14 cellular contexts compared by ENCODE assay signal in the genomic region with DNA sequence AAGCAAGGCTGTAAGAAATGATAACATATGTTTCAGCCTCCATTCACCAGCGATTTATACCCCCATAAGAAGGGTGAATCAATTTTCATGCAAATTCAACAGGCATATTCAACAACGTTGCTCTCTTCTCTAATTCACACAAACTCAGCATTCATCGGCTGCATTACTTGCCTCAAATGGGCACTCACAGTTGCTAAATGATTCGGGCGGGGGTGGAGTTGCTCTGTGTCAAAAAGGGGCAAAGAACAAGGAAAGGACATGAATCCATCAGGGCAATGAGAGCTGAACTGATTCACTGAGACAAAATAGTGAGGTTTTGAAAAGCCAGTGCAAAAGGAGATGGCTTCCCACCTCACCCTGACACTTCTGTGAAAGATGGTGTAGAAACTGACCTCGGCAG. TPM values are rescaled to one million over a fixed set of nuclear protein-coding genes. Genes with fewer than 3 reads are reported as not detected.
A peak's percentile ranks its signal among the peaks of the same experiment; 100 is the strongest.
DNase-seq lines count a peak whose midpoint lies in the region; ATAC-seq and TF ChIP-seq lines count a peak whose summit lies in the region.
"Had no signal": no experiment of that assay in that cellular context is flagged by ENCODE, and none has a peak within 500 bp of the region (broad histone marks: within the 10 kb centered on the region; RNA-seq: fewer than 3 reads in every experiment).

No MANE protein-coding gene starts in this region.

- peak overlapping the region; percentile 46 for H3K27ac ChIP-seq in epithelial cell of prostate
- H3K27ac ChIP-seq in neural cell (ENCODE audit: low read length), result peak overlapping the region; percentile 67
- H3K27ac ChIP-seq in transverse colon, result peak overlapping the region; percentile 31 to 62 (median 44)

- H3K4me3 ChIP-seq in neural cell (ENCODE audit: low read length) (peak overlapping the region; percentile 56), transverse colon (no peak overlapping the region)
- H3K4me3 ChIP-seq: heart left ventricle had no signal

- H3K9me2 ChIP-seq in neural cell (ENCODE audit: insufficient read depth, low read length), result no peaks in the 10 kb centered on the region

- H3K36me3 ChIP-seq in neural cell (ENCODE audit: insufficient read depth, low read length) (no peaks in the 10 kb centered on the region), transverse colon (no peaks in the 10 kb centered on the region)
- H3K36me3 ChIP-seq: heart left ventricle had no signal

- 34 to 69% methylated on average over 4 to 6 of the region's 6 CpGs for WGBS in transverse colon (ENCODE audit: low coverage in 1 of 2), 2 donors

- CTCF ChIA-PET in activated CD8-positive, alpha-beta T cell treated with anti-CD3 and anti-CD28 coated beads, Interleukin-2, amount 10 ng/mL, durations not matched to agents 7 days and 5 days (lab: Charles Lee), result interaction anchor here (1.7 kb wide), 1 partner anchor 112 kb away, joined by 9 read pairs; no protein-coding TSS in a partner anchor

- H3K27me3 Mint-ChIP-seq in activated CD8-positive, alpha-beta T cell treated with anti-CD3 and anti-CD28 coated beads, Interleukin-2, amount 10 ng/mL, durations not matched to agents 7 days and 5 days (ENCODE audit: low read depth), result peaks cover 17% of the 10 kb centered on the region

- no peaks in the 10 kb centered on the region for H4K20me1 ChIP-seq in neural cell (ENCODE audit: insufficient read depth)

- TF ChIP-seq RAD21 in neural cell (conservative IDR thresholded peaks at IDR 0.05), result no peak

- H3K9me3 ChIP-seq in neural cell (ENCODE audit: low read length), result no peaks in the 10 kb centered on the region
- H3K9me3 ChIP-seq in transverse colon, result peaks cover 11 to 12% of the 10 kb centered on the region in 2 donors

- no peaks in the 10 kb centered on the region for H3K4me1 ChIP-seq in transverse colon

- no peak for TF ChIP-seq POLR2A in transverse colon (IDR thresholded peaks at IDR 0.05)

- H3K9ac ChIP-seq in neural cell (ENCODE audit: low read length), result peak overlapping the region; percentile 39

- H3K79me2 ChIP-seq in neural cell (replicated peaks; ENCODE audit: insufficient read depth, low read length), result no peaks in the 10 kb centered on the region

- TF ChIP-seq CTCF in neural cell (IDR thresholded peaks at IDR 0.05; ENCODE audit: poor library complexity, severe bottlenecking) (no peak), transverse colon (IDR thresholded peaks at IDR 0.05) (no peak)

- H3K4me1 Mint-ChIP-seq in activated CD8-positive, alpha-beta T cell treated with anti-CD3 and anti-CD28 coated beads, Interleukin-2, amount 10 ng/mL, durations not matched to agents 7 days and 5 days (ENCODE audit: low read depth), result no peaks in the 10 kb centered on the region
- H3K4me1 Mint-ChIP-seq: activated CD4-positive, alpha-beta memory T cell treated with anti-CD3 and anti-CD28 coated beads, Interleukin-2, amount 10 ng/mL, durations not matched to agents 7 days and 5 days; CD4-positive, alpha-beta memory T cell had no signal

- H3K27me3 ChIP-seq in neural cell (ENCODE audit: insufficient read depth, low read depth, low read length) (no peaks in the 10 kb centered on the region), transverse colon (no peaks in the 10 kb centered on the region)
- H3K27me3 ChIP-seq: heart left ventricle had no signal

- H3K4me3 Mint-ChIP-seq in activated CD8-positive, alpha-beta T cell treated with anti-CD3 and anti-CD28 coated beads, Interleukin-2, amount 10 ng/mL, durations not matched to agents 7 days and 5 days, result no peak overlapping the region
- H3K4me3 Mint-ChIP-seq: activated CD4-positive, alpha-beta memory T cell treated with anti-CD3 and anti-CD28 coated beads, Interleukin-2, amount 10 ng/mL, durations not matched to agents 7 days and 5 days; activated T-helper 1 cell treated with anti-CD3 and anti-CD28 coated beads, Interleukin-12 subunit alpha, Interleukin-12 subunit beta, Interleukin-2, Interleukin-4 antibody, amounts not matched to agents 30 ng/mL and 10 ng/mL and 1 ng/mL, durations not matched to agents 14 hours and 24 hours and 36 hours; CD4-positive, alpha-beta memory T cell had no signal

- POLR2A ChIA-PET in activated CD8-positive, alpha-beta T cell treated with anti-CD3 and anti-CD28 coated beads, Interleukin-2, amount 10 ng/mL, durations not matched to agents 7 days and 5 days (lab: Charles Lee), result no interaction called here

- H3K4me2 ChIP-seq in neural cell (ENCODE audit: low read length), result peak overlapping the region; percentile 0

- DNase-seq in M059J (ENCODE audit: low read depth) (peak; percentile 15), epithelial cell of prostate (ENCODE audit: low read depth, low spot score) (no peak), transverse colon (no peak), RKO (ENCODE audit: low spot score) (no peak), COLO829 (ENCODE audit: low spot score) (no peak)
- no peak for DNase-seq in activated CD8-positive, alpha-beta T cell treated with anti-CD3 and anti-CD28 coated beads, Interleukin-2, amount 10 ng/mL, durations not matched to agents 7 days and 5 days
- DNase-seq: activated CD4-positive, alpha-beta memory T cell treated with anti-CD3 and anti-CD28 coated beads, Interleukin-2, amount 10 ng/mL, durations not matched to agents 7 days and 5 days; CD4-positive, alpha-beta memory T cell; cortex of kidney; DND-41; NCI-H146 had no signal

- in situ Hi-C loops in transverse colon (cut with MboI; ENCODE audit: low pct_ligation_motif_present in 1 of 4, low pct_unique_long_range_greater_than_20kb in 1 of 4, low sequenced_read_pairs in 3 of 4), result no loop called here

- H3K36me3 Mint-ChIP-seq in activated CD8-positive, alpha-beta T cell treated with anti-CD3 and anti-CD28 coated beads, Interleukin-2, amount 10 ng/mL, durations not matched to agents 7 days and 5 days (ENCODE audit: low read depth), result no peaks in the 10 kb centered on the region
- H3K36me3 Mint-ChIP-seq: CD4-positive, alpha-beta memory T cell had no signal

- H3K27ac Mint-ChIP-seq in activated CD8-positive, alpha-beta T cell treated with anti-CD3 and anti-CD28 coated beads, Interleukin-2, amount 10 ng/mL, durations not matched to agents 7 days and 5 days, result no peak overlapping the region
- H3K27ac Mint-ChIP-seq: activated CD4-positive, alpha-beta memory T cell treated with anti-CD3 and anti-CD28 coated beads, Interleukin-2, amount 10 ng/mL, durations not matched to agents 7 days and 5 days; activated T-helper 1 cell treated with anti-CD3 and anti-CD28 coated beads, Interleukin-12 subunit alpha, Interleukin-12 subunit beta, Interleukin-2, Interleukin-4 antibody, amounts not matched to agents 30 ng/mL and 10 ng/mL and 1 ng/mL, durations not matched to agents 14 hours and 24 hours and 36 hours; CD4-positive, alpha-beta memory T cell had no signal

- peak overlapping the region; percentile 16 for H2AFZ ChIP-seq in neural cell (ENCODE audit: low read depth, low read length)

- TF ChIP-seq EP300 in neural cell (conservative IDR thresholded peaks at IDR 0.05; ENCODE audit: poor library complexity, severe bottlenecking) (peak; percentile 20), transverse colon (IDR thresholded peaks at IDR 0.05; ENCODE audit: low read depth) (no peak)

- intact Hi-C loops in transverse colon (cut with DNase I; ENCODE audit: low total_unique reads), result no loop called here

- peaks cover 14% of the 10 kb centered on the region for H3K9me3 Mint-ChIP-seq in activated CD8-positive, alpha-beta T cell treated with anti-CD3 and anti-CD28 coated beads, Interleukin-2, amount 10 ng/mL, durations not matched to agents 7 days and 5 days (ENCODE audit: insufficient read depth)

- H3F3A ChIP-seq in neural cell (ENCODE audit: insufficient read depth, low read length, poor library complexity, severe bottlenecking), result no peaks in the 10 kb centered on the region

- no peak for ATAC-seq in activated CD8-positive, alpha-beta T cell treated with anti-CD3 and anti-CD28 coated beads, Interleukin-2, amount 10 ng/mL, durations not matched to agents 7 days and 5 days

TF ChIP-seq in neural cell, 6 proteins besides CTCF, POLR2A, EP300 and RAD21:
- no peak for TF ChIP-seq TAF1 (IDR thresholded peaks at IDR 0.05; ENCODE audit: low read depth)
- TF ChIP-seq EZH2 (IDR thresholded peaks at IDR 0.05; ENCODE audit: borderline replicate concordance, insufficient read depth, low read length, poor library complexity, severe bottlenecking), result no peak
- TF ChIP-seq MXI1 (conservative IDR thresholded peaks at IDR 0.05; ENCODE audit: poor library complexity, severe bottlenecking), result no peak
- TF ChIP-seq, protein P1, sequence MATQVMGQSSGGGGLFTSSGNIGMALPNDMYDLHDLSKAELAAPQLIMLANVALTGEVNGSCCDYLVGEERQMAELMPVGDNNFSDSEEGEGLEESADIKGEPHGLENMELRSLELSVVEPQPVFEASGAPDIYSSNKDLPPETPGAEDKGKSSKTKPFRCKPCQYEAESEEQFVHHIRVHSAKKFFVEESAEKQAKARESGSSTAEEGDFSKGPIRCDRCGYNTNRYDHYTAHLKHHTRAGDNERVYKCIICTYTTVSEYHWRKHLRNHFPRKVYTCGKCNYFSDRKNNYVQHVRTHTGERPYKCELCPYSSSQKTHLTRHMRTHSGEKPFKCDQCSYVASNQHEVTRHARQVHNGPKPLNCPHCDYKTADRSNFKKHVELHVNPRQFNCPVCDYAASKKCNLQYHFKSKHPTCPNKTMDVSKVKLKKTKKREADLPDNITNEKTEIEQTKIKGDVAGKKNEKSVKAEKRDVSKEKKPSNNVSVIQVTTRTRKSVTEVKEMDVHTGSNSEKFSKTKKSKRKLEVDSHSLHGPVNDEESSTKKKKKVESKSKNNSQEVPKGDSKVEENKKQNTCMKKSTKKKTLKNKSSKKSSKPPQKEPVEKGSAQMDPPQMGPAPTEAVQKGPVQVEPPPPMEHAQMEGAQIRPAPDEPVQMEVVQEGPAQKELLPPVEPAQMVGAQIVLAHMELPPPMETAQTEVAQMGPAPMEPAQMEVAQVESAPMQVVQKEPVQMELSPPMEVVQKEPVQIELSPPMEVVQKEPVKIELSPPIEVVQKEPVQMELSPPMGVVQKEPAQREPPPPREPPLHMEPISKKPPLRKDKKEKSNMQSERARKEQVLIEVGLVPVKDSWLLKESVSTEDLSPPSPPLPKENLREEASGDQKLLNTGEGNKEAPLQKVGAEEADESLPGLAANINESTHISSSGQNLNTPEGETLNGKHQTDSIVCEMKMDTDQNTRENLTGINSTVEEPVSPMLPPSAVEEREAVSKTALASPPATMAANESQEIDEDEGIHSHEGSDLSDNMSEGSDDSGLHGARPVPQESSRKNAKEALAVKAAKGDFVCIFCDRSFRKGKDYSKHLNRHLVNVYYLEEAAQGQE (IDR thresholded peaks at IDR 0.05; ENCODE audit: borderline replicate concordance), result no peak
- TF ChIP-seq SMC3 (conservative IDR thresholded peaks at IDR 0.05; ENCODE audit: poor library complexity), result no peak
- TF ChIP-seq POLR2AphosphoS5 (IDR thresholded peaks at IDR 0.05), result no peak

RNA-seq across cellular contexts. Expression of gene MOXD1, which starts 9.0 kb away (rescaled TPM):
- total RNA-seq in M059J (2014; rRNA removed; shearing (Covaris generic)), result 170 and 207 TPM in 2 replicates
- 14.7 and 16.8 TPM in 2 replicates for polyA plus RNA-seq in neural cell
- 17.8 and 18.8 TPM in 2 replicates for polyA minus RNA-seq in neural cell
- 10 to 100 TPM in 1 of 4 donors, 1 to 10 TPM in 2, not detected in 1; 5.5 to 16.3 (median 8.3) TPM for total RNA-seq in transverse colon
- total RNA-seq in activated CD8-positive, alpha-beta T cell treated with anti-CD3 and anti-CD28 coated beads, Interleukin-2, amount 10 ng/mL, durations not matched to agents 7 days and 5 days, result not detected
- total RNA-seq: activated CD4-positive, alpha-beta memory T cell treated with anti-CD3 and anti-CD28 coated beads, Interleukin-2, amount 10 ng/mL, durations not matched to agents 7 days and 5 days; CD4-positive, alpha-beta memory T cell had no signal
- polyA plus RNA-seq: CD4-positive, alpha-beta memory T cell had no signal
